ENCODE assay signal across 2 cellular contexts in genomic region chr14:52355526-52355925, GRCh38.
TF ChIP-seq lines count a peak whose summit lies in the region.

No MANE protein-coding gene starts in this region.

TF ChIP-seq in A549, 52 proteins besides CTCF, POLR2A, EP300 and RAD21:
- TF ChIP-seq HOXB13 (CRISPR knock-in tag; IDR thresholded peaks at IDR 0.05; ENCODE audit: low read depth) (no peak), KDM1A (IDR thresholded peaks at IDR 0.05; ENCODE audit: low read depth) (no peak), FOSL2 (IDR thresholded peaks at IDR 0.05) (no peak), FOSL2 (CRISPR knock-in tag; IDR thresholded peaks at IDR 0.05) (no peak), ZSCAN20 (CRISPR knock-in tag; IDR thresholded peaks at IDR 0.05) (no peak), ELK1 (IDR thresholded peaks at IDR 0.05; ENCODE audit: low read depth, low read length) (no peak), RCOR1 (IDR thresholded peaks at IDR 0.05; ENCODE audit: low read depth, low read length) (no peak), EHMT2 (IDR thresholded peaks at IDR 0.05; ENCODE audit: low read depth) (no peak), ESRRA (IDR thresholded peaks at IDR 0.05; ENCODE audit: borderline replicate concordance, low read length) (no peak), MYC (IDR thresholded peaks at IDR 0.05; ENCODE audit: borderline replicate concordance, low read length) (no peak), FOSB (CRISPR knock-in tag; IDR thresholded peaks at IDR 0.05) (no peak), RNF2 (IDR thresholded peaks at IDR 0.05; ENCODE audit: borderline replicate concordance, low read depth) (no peak), NPAS2 (CRISPR knock-in tag; IDR thresholded peaks at IDR 0.05; ENCODE audit: borderline replicate concordance) (no peak), ZNF302 (CRISPR knock-in tag; IDR thresholded peaks at IDR 0.05) (no peak), FOXS1 (CRISPR knock-in tag; IDR thresholded peaks at IDR 0.05) (no peak), HOXB5 (CRISPR knock-in tag; IDR thresholded peaks at IDR 0.05) (no peak)
- TF ChIP-seq, protein P1, sequence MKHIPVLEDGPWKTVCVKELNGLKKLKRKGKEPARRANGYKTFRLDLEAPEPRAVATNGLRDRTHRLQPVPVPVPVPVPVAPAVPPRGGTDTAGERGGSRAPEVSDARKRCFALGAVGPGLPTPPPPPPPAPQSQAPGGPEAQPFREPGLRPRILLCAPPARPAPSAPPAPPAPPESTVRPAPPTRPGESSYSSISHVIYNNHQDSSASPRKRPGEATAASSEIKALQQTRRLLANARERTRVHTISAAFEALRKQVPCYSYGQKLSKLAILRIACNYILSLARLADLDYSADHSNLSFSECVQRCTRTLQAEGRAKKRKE (CRISPR knock-in tag; IDR thresholded peaks at IDR 0.05; ENCODE audit: low read depth): no peak
- TF ChIP-seq, protein P2, sequence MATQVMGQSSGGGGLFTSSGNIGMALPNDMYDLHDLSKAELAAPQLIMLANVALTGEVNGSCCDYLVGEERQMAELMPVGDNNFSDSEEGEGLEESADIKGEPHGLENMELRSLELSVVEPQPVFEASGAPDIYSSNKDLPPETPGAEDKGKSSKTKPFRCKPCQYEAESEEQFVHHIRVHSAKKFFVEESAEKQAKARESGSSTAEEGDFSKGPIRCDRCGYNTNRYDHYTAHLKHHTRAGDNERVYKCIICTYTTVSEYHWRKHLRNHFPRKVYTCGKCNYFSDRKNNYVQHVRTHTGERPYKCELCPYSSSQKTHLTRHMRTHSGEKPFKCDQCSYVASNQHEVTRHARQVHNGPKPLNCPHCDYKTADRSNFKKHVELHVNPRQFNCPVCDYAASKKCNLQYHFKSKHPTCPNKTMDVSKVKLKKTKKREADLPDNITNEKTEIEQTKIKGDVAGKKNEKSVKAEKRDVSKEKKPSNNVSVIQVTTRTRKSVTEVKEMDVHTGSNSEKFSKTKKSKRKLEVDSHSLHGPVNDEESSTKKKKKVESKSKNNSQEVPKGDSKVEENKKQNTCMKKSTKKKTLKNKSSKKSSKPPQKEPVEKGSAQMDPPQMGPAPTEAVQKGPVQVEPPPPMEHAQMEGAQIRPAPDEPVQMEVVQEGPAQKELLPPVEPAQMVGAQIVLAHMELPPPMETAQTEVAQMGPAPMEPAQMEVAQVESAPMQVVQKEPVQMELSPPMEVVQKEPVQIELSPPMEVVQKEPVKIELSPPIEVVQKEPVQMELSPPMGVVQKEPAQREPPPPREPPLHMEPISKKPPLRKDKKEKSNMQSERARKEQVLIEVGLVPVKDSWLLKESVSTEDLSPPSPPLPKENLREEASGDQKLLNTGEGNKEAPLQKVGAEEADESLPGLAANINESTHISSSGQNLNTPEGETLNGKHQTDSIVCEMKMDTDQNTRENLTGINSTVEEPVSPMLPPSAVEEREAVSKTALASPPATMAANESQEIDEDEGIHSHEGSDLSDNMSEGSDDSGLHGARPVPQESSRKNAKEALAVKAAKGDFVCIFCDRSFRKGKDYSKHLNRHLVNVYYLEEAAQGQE (IDR thresholded peaks at IDR 0.05): no peak

TF ChIP-seq in HCT116, 20 proteins besides CTCF, POLR2A, EP300 and RAD21:
- no peak for TF ChIP-seq ATF3 (IDR thresholded peaks at IDR 0.05)
- no peak for TF ChIP-seq EZH2 (IDR thresholded peaks at IDR 0.05)
- no peak for TF ChIP-seq CEBPB (IDR thresholded peaks at IDR 0.05; ENCODE audit: low read depth)
- TF ChIP-seq SRF (IDR thresholded peaks at IDR 0.05; ENCODE audit: low read depth): no peak
- TF ChIP-seq EZH2phosphoT487 (IDR thresholded peaks at IDR 0.05; ENCODE audit: borderline replicate concordance): no peak
- no peak for TF ChIP-seq SP1 (IDR thresholded peaks at IDR 0.05; ENCODE audit: low read depth)
- TF ChIP-seq ZNF274 (IDR thresholded peaks at IDR 0.05; ENCODE audit: low read depth, low read length): no peak
- no peak for TF ChIP-seq JUND (IDR thresholded peaks at IDR 0.05)
- no peak for TF ChIP-seq ZFX (IDR thresholded peaks at IDR 0.05)
- no peak for TF ChIP-seq SIN3A (IDR thresholded peaks at IDR 0.05; ENCODE audit: low read depth)
- no peak for TF ChIP-seq ELF1 (IDR thresholded peaks at IDR 0.05; ENCODE audit: borderline replicate concordance, low read depth)
- TF ChIP-seq POLR2AphosphoS5 (IDR thresholded peaks at IDR 0.05; ENCODE audit: low read depth, low read length): no peak
- TF ChIP-seq, protein P3, sequence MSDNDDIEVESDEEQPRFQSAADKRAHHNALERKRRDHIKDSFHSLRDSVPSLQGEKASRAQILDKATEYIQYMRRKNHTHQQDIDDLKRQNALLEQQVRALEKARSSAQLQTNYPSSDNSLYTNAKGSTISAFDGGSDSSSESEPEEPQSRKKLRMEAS (IDR thresholded peaks at IDR 0.05): no peak
- TF ChIP-seq, protein P2 (IDR thresholded peaks at IDR 0.05; ENCODE audit: low read depth): no peak
- TF ChIP-seq YY1 (IDR thresholded peaks at IDR 0.05; ENCODE audit: extremely low read depth, insufficient replicate concordance, low read depth, low read length): no peak
- TF ChIP-seq, protein P4, sequence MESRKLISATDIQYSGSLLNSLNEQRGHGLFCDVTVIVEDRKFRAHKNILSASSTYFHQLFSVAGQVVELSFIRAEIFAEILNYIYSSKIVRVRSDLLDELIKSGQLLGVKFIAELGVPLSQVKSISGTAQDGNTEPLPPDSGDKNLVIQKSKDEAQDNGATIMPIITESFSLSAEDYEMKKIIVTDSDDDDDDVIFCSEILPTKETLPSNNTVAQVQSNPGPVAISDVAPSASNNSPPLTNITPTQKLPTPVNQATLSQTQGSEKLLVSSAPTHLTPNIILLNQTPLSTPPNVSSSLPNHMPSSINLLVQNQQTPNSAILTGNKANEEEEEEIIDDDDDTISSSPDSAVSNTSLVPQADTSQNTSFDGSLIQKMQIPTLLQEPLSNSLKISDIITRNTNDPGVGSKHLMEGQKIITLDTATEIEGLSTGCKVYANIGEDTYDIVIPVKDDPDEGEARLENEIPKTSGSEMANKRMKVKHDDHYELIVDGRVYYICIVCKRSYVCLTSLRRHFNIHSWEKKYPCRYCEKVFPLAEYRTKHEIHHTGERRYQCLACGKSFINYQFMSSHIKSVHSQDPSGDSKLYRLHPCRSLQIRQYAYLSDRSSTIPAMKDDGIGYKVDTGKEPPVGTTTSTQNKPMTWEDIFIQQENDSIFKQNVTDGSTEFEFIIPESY (IDR thresholded peaks at IDR 0.05; ENCODE audit: extremely low read depth, insufficient replicate concordance, low read length): no peak
